In genomic region chr7:150514748-150515222, GRCh38 we compare ENCODE assay signal across 8 cellular contexts. TPM values are rescaled to one million over a fixed set of nuclear protein-coding genes. Genes with fewer than 3 reads are reported as not detected.
DNase-seq lines count a peak whose midpoint lies in the region; ATAC-seq and TF ChIP-seq lines count a peak whose summit lies in the region.

TSS of gene GIMAP7 (plus strand) at chr7:150514872. CDS start at chr7:150519975, 5,103 bp downstream.

- H3K27me3 Mint-ChIP-seq in stimulated activated memory B cell treated with anti-CD40 and anti-IgM and Interleukin-4, amounts not matched to agents 10 μg/mL and 1 μg/mL and 100 μg/mL, for 72 hours: no peaks in the 10 kb centered on the region

- H3K4me3 ChIP-seq in GM06990 (replicated peaks; ENCODE audit: low read depth, low read length): peak within 1 kb of the TSS; percentile 66
- H3K4me3 ChIP-seq in hepatocyte: no peak within 1 kb of the TSS

- H3K27ac ChIP-seq in hepatocyte: no peak within 1 kb of the TSS

- no peaks in the 10 kb centered on the region for H3K9me3 ChIP-seq in hepatocyte (ENCODE audit: low read depth)

- H3K79me2 ChIP-seq in hepatocyte: no peaks in the 10 kb centered on the region

- H3K4me1 Mint-ChIP-seq in stimulated activated memory B cell treated with anti-CD40 and anti-IgM and Interleukin-4, amounts not matched to agents 10 μg/mL and 1 μg/mL and 100 μg/mL, for 72 hours: peaks cover 9% of the 10 kb centered on the region

- H3K27ac Mint-ChIP-seq in stimulated activated memory B cell treated with anti-CD40 and anti-IgM and Interleukin-4, amounts not matched to agents 10 μg/mL and 1 μg/mL and 100 μg/mL, for 72 hours: no peak within 1 kb of the TSS

- peak; percentile 83 for ATAC-seq in HG02884 (IDR thresholded peaks at IDR 0.05; ENCODE audit: unreplicated experiment)
- peak; percentile 49 for ATAC-seq in stimulated activated memory B cell treated with anti-CD40 and anti-IgM and Interleukin-4, amounts not matched to agents 10 μg/mL and 1 μg/mL and 100 μg/mL, for 72 hours

- DNase-seq in GM06990 (ENCODE audit: extremely low read depth, insufficient read length) (peak; percentile 54), hepatocyte (ENCODE audit: low spot score) (peak; percentile 9), LoVo (ENCODE audit: low spot score) (no peak), hypothalamus (lab: John Stamatoyannopoulos, UW) (no peak), NOMO-1 treated with DMSO at 0.1 percent for 48 hours (lab: John Stamatoyannopoulos, UW; ENCODE audit: unreplicated experiment) (no peak)
- DNase-seq in activated CD8-positive, alpha-beta memory T cell treated with anti-CD3 and anti-CD28 coated beads, Interleukin-2, amount 50 U/mL, for 4 hours: peak; percentile 54

- H4K20me1 ChIP-seq in hepatocyte (ENCODE audit: insufficient read depth, poor library complexity, severe bottlenecking): no peaks in the 10 kb centered on the region

- no peaks in the 10 kb centered on the region for H3K9me2 ChIP-seq in hepatocyte (replicated peaks; ENCODE audit: insufficient read depth)

- H3K36me3 Mint-ChIP-seq in stimulated activated memory B cell treated with anti-CD40 and anti-IgM and Interleukin-4, amounts not matched to agents 10 μg/mL and 1 μg/mL and 100 μg/mL, for 72 hours: no peaks in the 10 kb centered on the region

- H3K4me1 ChIP-seq in hepatocyte (ENCODE audit: insufficient read depth): peaks cover 3% of the 10 kb centered on the region

- peak within 1 kb of the TSS; percentile 51 for H3K4me2 ChIP-seq in hepatocyte

- no peaks in the 10 kb centered on the region for H3K9me3 Mint-ChIP-seq in stimulated activated memory B cell treated with anti-CD40 and anti-IgM and Interleukin-4, amounts not matched to agents 10 μg/mL and 1 μg/mL and 100 μg/mL, for 72 hours

- TF ChIP-seq CTCF in GM06990 (IDR thresholded peaks at IDR 0.05; ENCODE audit: insufficient read depth, low read length, poor library complexity, severe bottlenecking) (no peak), hepatocyte (IDR thresholded peaks at IDR 0.05; ENCODE audit: poor library complexity) (no peak)

- H3K27me3 ChIP-seq in GM06990 (replicated peaks; ENCODE audit: control insufficient read depth, insufficient read depth, low read length) (no peaks in the 10 kb centered on the region), hepatocyte (no peaks in the 10 kb centered on the region)

- H3K36me3 ChIP-seq in GM06990 (ENCODE audit: control insufficient read depth, insufficient read depth, low read length): no peaks in the 10 kb centered on the region; the same call in 1 of the 2 replicates
- no peaks in the 10 kb centered on the region for H3K36me3 ChIP-seq in hepatocyte (replicated peaks; ENCODE audit: insufficient read depth, low read depth)

- peak within 1 kb of the TSS; percentile 6 for H3K4me3 Mint-ChIP-seq in stimulated activated memory B cell treated with anti-CD40 and anti-IgM and Interleukin-4, amounts not matched to agents 10 μg/mL and 1 μg/mL and 100 μg/mL, for 72 hours

- no peak within 1 kb of the TSS for H2AFZ ChIP-seq in hepatocyte

- 59% methylated on average over 3 of the region's 3 CpGs for WGBS in hepatocyte (ENCODE audit: low lambda C conversion rate, missing lambda C conversion rate)

RNA-seq across cellular contexts. Expression of gene GIMAP7, which starts in this region (rescaled TPM):
- 0.12 and 0.33 TPM in 2 replicates for total RNA-seq in hepatocyte
- polyA plus RNA-seq in hepatocyte: 0.19 and 0.28 TPM in 2 replicates

Comparison
In these comparisons a context has a peak if more than half of its experiments do, and no peak if none do; other contexts are left out.
1. Peak in DNase-seq and H3K4me2 ChIP-seq in hepatocyte; RNA of the gene not detected or under 1 TPM.
2. DNase-seq: peak in GM06990 (single experiment) and activated CD8-positive, alpha-beta memory T cell treated with anti-CD3 and anti-CD28 coated beads, Interleukin-2, amount 50 U/mL, for 4 hours (single experiment); none in LoVo (single experiment), hypothalamus (0 of 51) and NOMO-1 treated with DMSO at 0.1 percent for 48 hours (single experiment).